ENCODE assay signal across 9 cellular contexts in genomic region chr2:98805412-98806265, GRCh38.
DNase-seq lines count a peak whose midpoint lies in the region; ATAC-seq, FAIRE-seq and TF ChIP-seq lines count a peak whose summit lies in the region.
"Had no signal": no experiment of that assay in that cellular context is flagged by ENCODE, and none has a peak within 500 bp of the region (broad histone marks: within the 10 kb centered on the region; RNA-seq: fewer than 3 reads in every experiment).

No MANE protein-coding gene starts in this region.

- FAIRE-seq in small intestine (lab: Jason Lieb, UNC), result no peak

- H3K9me3 Mint-ChIP-seq in stimulated activated naive B cell treated with anti-CD40 and anti-IgM and Interleukin-4, amounts not matched to agents 10 μg/mL and 1 μg/mL and 100 μg/mL, for 72 hours, result no peaks in the 10 kb centered on the region
- H3K9me3 Mint-ChIP-seq: activated B cell treated with CpG ODN at 0.5 μM for 24 hours had no signal

- ATAC-seq in HG03139 (IDR thresholded peaks at IDR 0.05; ENCODE audit: unreplicated experiment), result no peak
- no peak for ATAC-seq in stimulated activated naive B cell treated with anti-CD40 and anti-IgM and Interleukin-4, amounts not matched to agents 10 μg/mL and 1 μg/mL and 100 μg/mL, for 72 hours (replicated peaks)

- no peaks in the 10 kb centered on the region for H3K4me1 Mint-ChIP-seq in stimulated activated naive B cell treated with anti-CD40 and anti-IgM and Interleukin-4, amounts not matched to agents 10 μg/mL and 1 μg/mL and 100 μg/mL, for 72 hours
- H3K4me1 Mint-ChIP-seq: activated B cell treated with CpG ODN at 0.5 μM for 24 hours had no signal

- 70 to 89% (median 82%) methylated on average over 12 of the region's 12 CpGs for WGBS in small intestine, 3 donors

- TF ChIP-seq CTCF in epithelial cell of esophagus (IDR thresholded peaks at IDR 0.05; ENCODE audit: insufficient read depth, low read depth, low read length, missing control alignments) (no peak), neutrophil (IDR thresholded peaks at IDR 0.05) (no peak)

- H3K4me1 ChIP-seq in neutrophil (ENCODE audit: control insufficient read depth in 1 of 2, insufficient read depth in 1 of 2, low read depth in 1 of 2, low read length in 1 of 2), result peaks cover 79 to 84% of the 10 kb centered on the region in 2 experiments
- H3K4me1 ChIP-seq in small intestine (ENCODE audit: control insufficient read depth in 2 of 2, insufficient read depth in 1 of 2, low read depth in 1 of 2, low read length in 1 of 2), result peaks cover 0 to 4% of the 10 kb centered on the region in 2 donors

- H3K27me3 ChIP-seq in neutrophil (no peaks in the 10 kb centered on the region), small intestine (ENCODE audit: control insufficient read depth in 2 of 2, insufficient read depth in 2 of 2, low read length in 2 of 2) (peaks cover 0 to 2% of the 10 kb centered on the region in 2 donors)

- peaks cover 12 to 25% of the 10 kb centered on the region in 2 donors for H3K27me3 Mint-ChIP-seq in stimulated activated naive B cell treated with anti-CD40 and anti-IgM and Interleukin-4, amounts not matched to agents 10 μg/mL and 1 μg/mL and 100 μg/mL, for 72 hours

- H3K36me3 ChIP-seq in neutrophil, result no peaks in the 10 kb centered on the region
- H3K36me3 ChIP-seq in small intestine (ENCODE audit: control insufficient read depth in 2 of 2, insufficient read depth in 2 of 2, low read length in 2 of 2), result peaks cover 0 to 2% of the 10 kb centered on the region in 2 donors

- H3K4me3 Mint-ChIP-seq in stimulated activated naive B cell treated with anti-CD40 and anti-IgM and Interleukin-4, amounts not matched to agents 10 μg/mL and 1 μg/mL and 100 μg/mL, for 72 hours, result no peak overlapping the region
- H3K4me3 Mint-ChIP-seq: activated B cell treated with CpG ODN at 0.5 μM for 24 hours had no signal

- H3K27ac ChIP-seq in neutrophil (peak overlapping the region; percentile 87), small intestine (ENCODE audit: low read depth in 1 of 2, low read length in 1 of 2) (peak overlapping the region in 1 of 2 donors; percentile 52)

- no peaks in the 10 kb centered on the region for H3K36me3 Mint-ChIP-seq in stimulated activated naive B cell treated with anti-CD40 and anti-IgM and Interleukin-4, amounts not matched to agents 10 μg/mL and 1 μg/mL and 100 μg/mL, for 72 hours

- H3K4me3 ChIP-seq in epithelial cell of esophagus (ENCODE audit: low read length) (no peak overlapping the region), neutrophil (ENCODE audit: low read depth in 1 of 2, low read length in 1 of 2) (peak overlapping the region; percentile 42 to 46), small intestine (ENCODE audit: low read depth in 1 of 2, low read length in 2 of 2) (no peak overlapping the region)

- DNase-seq in Daoy (ENCODE audit: low read depth), result peak; percentile 64
- peak; percentile 81 for DNase-seq in NCI-H69 (lab: John Stamatoyannopoulos, UW)
- peak; percentile 92 for DNase-seq in epithelial cell of esophagus (ENCODE audit: low read depth)
- DNase-seq in stimulated activated naive B cell treated with anti-CD40 and anti-IgM and Interleukin-4, amounts not matched to agents 10 μg/mL and 1 μg/mL and 100 μg/mL, for 72 hours, result no peak
- no peak for DNase-seq in NCI-H748 (lab: John Stamatoyannopoulos, UW; ENCODE audit: unreplicated experiment)
- no peak for DNase-seq in small intestine
- DNase-seq: activated B cell treated with CpG ODN at 0.5 μM for 24 hours had no signal

- H3K27ac Mint-ChIP-seq in stimulated activated naive B cell treated with anti-CD40 and anti-IgM and Interleukin-4, amounts not matched to agents 10 μg/mL and 1 μg/mL and 100 μg/mL, for 72 hours, result no peak overlapping the region
- H3K27ac Mint-ChIP-seq: activated B cell treated with CpG ODN at 0.5 μM for 24 hours had no signal

- H3K9me3 ChIP-seq in neutrophil (no peaks in the 10 kb centered on the region), small intestine (ENCODE audit: control insufficient read depth, low read depth) (no peaks in the 10 kb centered on the region)

Comparison
In these comparisons a context has a peak if more than half of its experiments do, and no peak if none do; other contexts are left out.
1. DNase-seq: peak in Daoy (single experiment), NCI-H69 (single experiment) and epithelial cell of esophagus (single experiment); none in stimulated activated naive B cell treated with anti-CD40 and anti-IgM and Interleukin-4, amounts not matched to agents 10 μg/mL and 1 μg/mL and 100 μg/mL, for 72 hours (single experiment), NCI-H748 (single experiment) and small intestine (single experiment).
2. H3K4me3 ChIP-seq: peak in neutrophil (2 of 2); none in epithelial cell of esophagus (single experiment) and small intestine (0 of 2).